In genomic region chr12:4153343-4153892, GRCh38 we compare ENCODE assay signal across 9 cellular contexts.
DNase-seq lines count a peak whose midpoint lies in the region; ATAC-seq, FAIRE-seq and TF ChIP-seq lines count a peak whose summit lies in the region.
"Had no signal": no experiment of that assay in that cellular context is flagged by ENCODE, and none has a peak within 500 bp of the region (broad histone marks: within the 10 kb centered on the region; RNA-seq: fewer than 3 reads in every experiment).

No MANE protein-coding gene starts in this region.

- H3K9ac ChIP-seq in kidney (ENCODE audit: low read length in 2 of 2), result no peak overlapping the region

- ATAC-seq in HG02840 (IDR thresholded peaks at IDR 0.05; ENCODE audit: low FRiP score, unreplicated experiment) (peak; percentile 75), esophagus mucosa (peak; percentile 43)

- H3K4me1 Mint-ChIP-seq in T-helper 2 cell treated with Interferon-gamma antibody and Interleukin-4, amounts not matched to agents 5 μg/mL and 100 μg/mL, for 36 hours (ENCODE audit: low read depth), result peaks cover 76% of the 10 kb centered on the region
- peaks cover 12% of the 10 kb centered on the region for H3K4me1 Mint-ChIP-seq in mesothelial cell of epicardium

- no peak overlapping the region for H3K27ac ChIP-seq in ascending aorta
- no peak overlapping the region for H3K27ac ChIP-seq in kidney (ENCODE audit: low read depth in 2 of 2, low read length in 2 of 2)
- no peak overlapping the region for H3K27ac ChIP-seq in vagina

- H3K36me3 ChIP-seq in ascending aorta, result no peaks in the 10 kb centered on the region
- no peaks in the 10 kb centered on the region for H3K36me3 ChIP-seq in kidney (ENCODE audit: control insufficient read depth in 1 of 2, insufficient read depth in 2 of 2, low read length in 2 of 2)
- H3K36me3 ChIP-seq in vagina, result no peaks in the 10 kb centered on the region
- H3K36me3 ChIP-seq: heart right ventricle had no signal

- H3K4me3 ChIP-seq in ascending aorta (no peak overlapping the region), kidney (ENCODE audit: low read length in 2 of 2) (no peak overlapping the region), vagina (no peak overlapping the region)
- H3K4me3 ChIP-seq: heart right ventricle had no signal

- peaks cover 21% of the 10 kb centered on the region for H3K9me3 Mint-ChIP-seq in T-helper 2 cell treated with Interferon-gamma antibody and Interleukin-4, amounts not matched to agents 5 μg/mL and 100 μg/mL, for 36 hours
- peaks cover 15% of the 10 kb centered on the region for H3K9me3 Mint-ChIP-seq in mesothelial cell of epicardium

- H3K36me3 Mint-ChIP-seq in T-helper 2 cell treated with Interferon-gamma antibody and Interleukin-4, amounts not matched to agents 5 μg/mL and 100 μg/mL, for 36 hours (ENCODE audit: low read depth), result peaks cover 20% of the 10 kb centered on the region
- peaks cover 2% of the 10 kb centered on the region for H3K36me3 Mint-ChIP-seq in mesothelial cell of epicardium

- H3K27me3 ChIP-seq in ascending aorta (no peaks in the 10 kb centered on the region), vagina (no peaks in the 10 kb centered on the region)

- no peak for FAIRE-seq in kidney (lab: Jason Lieb, UNC)

- TF ChIP-seq CTCF in ascending aorta (IDR thresholded peaks at IDR 0.05) (no peak), kidney (IDR thresholded peaks at IDR 0.05; ENCODE audit: borderline replicate concordance, extremely low read depth, insufficient read depth) (no peak), vagina (IDR thresholded peaks at IDR 0.05) (no peak), mesothelial cell of epicardium (IDR thresholded peaks at IDR 0.05; ENCODE audit: unreplicated experiment) (no peak)

- H3K4me3 Mint-ChIP-seq in T-helper 2 cell treated with Interferon-gamma antibody and Interleukin-4, amounts not matched to agents 5 μg/mL and 100 μg/mL, for 36 hours, result peak overlapping the region; percentile 68
- H3K4me3 Mint-ChIP-seq in mesothelial cell of epicardium, result no peak overlapping the region

- H3K27ac Mint-ChIP-seq in T-helper 2 cell treated with Interferon-gamma antibody and Interleukin-4, amounts not matched to agents 5 μg/mL and 100 μg/mL, for 36 hours, result peak overlapping the region; percentile 95
- no peak overlapping the region for H3K27ac Mint-ChIP-seq in mesothelial cell of epicardium

- DNase-seq in T-helper 2 cell treated with Interferon-gamma antibody and Interleukin-4, amounts not matched to agents 5 μg/mL and 100 μg/mL, for 36 hours (ENCODE audit: low spot score), result peak; percentile 84
- DNase-seq in ascending aorta (ENCODE audit: low spot score in 2 of 2), result no peak
- no peak for DNase-seq in kidney
- DNase-seq in vagina (ENCODE audit: extremely low spot score in 2 of 2), result no peak
- DNase-seq in mesothelial cell of epicardium (ENCODE audit: low spot score in 2 of 2, unreplicated experiment in 2 of 2), result no peak
- DNase-seq: heart right ventricle had no signal

- H3K4me1 ChIP-seq in ascending aorta (no peaks in the 10 kb centered on the region), kidney (ENCODE audit: control insufficient read depth in 1 of 2, insufficient read depth in 1 of 2, low read depth in 1 of 2, low read length in 2 of 2) (no peaks in the 10 kb centered on the region), vagina (no peaks in the 10 kb centered on the region)

- no peaks in the 10 kb centered on the region for H3K9me3 ChIP-seq in ascending aorta
- no peaks in the 10 kb centered on the region for H3K9me3 ChIP-seq in kidney (ENCODE audit: control insufficient read depth in 1 of 2, low read length in 2 of 2)
- H3K9me3 ChIP-seq in vagina, result no peaks in the 10 kb centered on the region
- H3K9me3 ChIP-seq: heart right ventricle had no signal

- H3K27me3 Mint-ChIP-seq in T-helper 2 cell treated with Interferon-gamma antibody and Interleukin-4, amounts not matched to agents 5 μg/mL and 100 μg/mL, for 36 hours (ENCODE audit: low read depth), result no peaks in the 10 kb centered on the region
- H3K27me3 Mint-ChIP-seq in mesothelial cell of epicardium (ENCODE audit: low read depth), result no peaks in the 10 kb centered on the region

- intact Hi-C loops in ascending aorta (cut with DNase I), result no loop called here
- intact Hi-C loops in kidney (cut with DNase I), result no loop called here
- intact Hi-C loops in vagina (cut with DNase I), result no loop called here

- TF ChIP-seq POLR2A in GM18526 (IDR thresholded peaks at IDR 0.05; ENCODE audit: extremely low read depth, insufficient read length), result peak; percentile 31
- no peak for TF ChIP-seq POLR2A in vagina (IDR thresholded peaks at IDR 0.05)
